In genomic region chr17:79577485-79578187, GRCh38 we compare ENCODE assay signal across 23 cellular contexts. TPM values are rescaled to one million over a fixed set of nuclear protein-coding genes. Genes with fewer than 3 reads are reported as not detected.
"Had no signal": no experiment of that assay in that cellular context is flagged by ENCODE, and none has a peak within 500 bp of the region (broad histone marks: within the 10 kb centered on the region; RNA-seq: fewer than 3 reads in every experiment).

No MANE protein-coding gene starts in this region.

- H3K4me2 ChIP-seq: KMS-11 had no signal

- H3K4me3 Mint-ChIP-seq: IgD-negative memory B cell had no signal

- H3K27ac ChIP-seq: KMS-11 had no signal

- H3K27ac Mint-ChIP-seq: IgD-negative memory B cell had no signal

- H3K4me3 ChIP-seq: K562 had no signal

- H3K9me3 Mint-ChIP-seq: IgD-negative memory B cell had no signal

- H3K36me3 Mint-ChIP-seq: IgD-negative memory B cell had no signal

- ATAC-seq: HepG2, K562, SK-N-SH treated with all-trans-retinoic acid at 6 μM for 48 hours had no signal

- DNase-seq: Kasumi-1, MM.1S, NCI-H1092 treated with DMSO at 0.1 percent for 48 hours, NCI-H1436, NCI-H187, NCI-H2029, NCI-H2081 treated with DMSO at 0.1 percent for 48 hours, NCI-H2171, NCI-H226, NCI-H446, NCI-H510A, NCI-H524 treated with DMSO at 0.1 percent for 48 hours, NCI-H69, NCI-H774, RPMI8226, SHP77 had no signal

RNA-seq across cellular contexts. Expression of gene RBFOX3, which starts 33.2 kb away (rescaled TPM):
- total RNA-seq: HepG2, K562, M059J, SK-MEL-5 had no signal
